ENCODE assay signal across 8 cellular contexts in the genomic region with DNA sequence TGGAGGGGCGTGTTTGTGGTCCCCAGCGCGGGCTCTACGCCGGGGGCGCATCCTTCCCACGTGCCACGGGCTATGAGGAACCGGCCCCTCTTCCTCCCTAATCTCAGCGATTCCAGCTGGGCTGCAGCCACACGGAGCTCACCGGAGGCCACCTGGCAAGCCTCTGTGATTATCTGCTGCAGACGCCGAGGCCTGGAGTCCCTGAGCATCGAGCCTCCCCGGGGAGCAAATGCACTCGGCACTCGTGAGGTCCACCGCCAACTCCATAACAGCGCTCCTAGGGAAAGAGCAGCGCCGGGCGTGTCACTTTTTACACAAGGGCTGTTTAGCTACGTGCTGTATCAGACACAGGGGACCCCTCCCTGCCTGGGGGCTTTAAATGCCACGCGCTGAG.
DNase-seq lines count a peak whose midpoint lies in the region; ATAC-seq and TF ChIP-seq lines count a peak whose summit lies in the region.

No MANE protein-coding gene starts in this region.

- no peaks in the 10 kb centered on the region for H3K9me3 Mint-ChIP-seq in effector memory CD8-positive, alpha-beta T cell
- peaks cover 3% of the 10 kb centered on the region for H3K9me3 Mint-ChIP-seq in progenitor cell of endocrine pancreas (ENCODE audit: low read depth)

- TF ChIP-seq CTCF in BE2C (IDR thresholded peaks at IDR 0.05; ENCODE audit: low read depth, low read length) (no peak), progenitor cell of endocrine pancreas (IDR thresholded peaks at IDR 0.05; ENCODE audit: unreplicated experiment) (no peak), GM10248 (IDR thresholded peaks at IDR 0.05; ENCODE audit: control extremely low read depth, extremely low read depth, low read depth, missing control alignments) (no peak)

- POLR2A ChIA-PET in GM10248 (lab: Yijun Ruan, JAX), result no interaction called here

- H3K36me3 Mint-ChIP-seq in effector memory CD8-positive, alpha-beta T cell (ENCODE audit: insufficient read depth), result no peaks in the 10 kb centered on the region
- peaks cover 6% of the 10 kb centered on the region for H3K36me3 Mint-ChIP-seq in progenitor cell of endocrine pancreas (ENCODE audit: insufficient read depth)

- H3K4me1 Mint-ChIP-seq in effector memory CD8-positive, alpha-beta T cell (ENCODE audit: low read depth in 2 of 2), result peaks cover 15 to 18% of the 10 kb centered on the region in 2 donors
- no peaks in the 10 kb centered on the region for H3K4me1 Mint-ChIP-seq in progenitor cell of endocrine pancreas (ENCODE audit: low read depth)

- CTCF ChIA-PET in GM10248 (lab: Yijun Ruan, JAX), result interaction anchor here (1.3 to 1.7 kb wide), 3 partner anchors 10 to 19 kb away, joined by 3 to 6 read pairs (median 4); no protein-coding TSS in a partner anchor

- H3K4me3 ChIP-seq in BE2C (ENCODE audit: low read depth, low read length), result peak overlapping the region; percentile 28

- DNase-seq in BE2C (peak; percentile 61), NCI-H524 (lab: John Stamatoyannopoulos, UW) (peak; percentile 61 to 86), progenitor cell of endocrine pancreas (ENCODE audit: low spot score, unreplicated experiment) (no peak), GM10248 (ENCODE audit: extremely low spot score) (no peak)
- DNase-seq in effector memory CD8-positive, alpha-beta T cell, result peak in 1 of 3 experiments; percentile 5

- peak; percentile 12 for ATAC-seq in GM19452 (IDR thresholded peaks at IDR 0.05; ENCODE audit: unreplicated experiment)
- peak; percentile 25 for ATAC-seq in effector memory CD8-positive, alpha-beta T cell (replicated peaks)
- no peak for ATAC-seq in HG02970 (IDR thresholded peaks at IDR 0.05; ENCODE audit: low FRiP score, unreplicated experiment)
- ATAC-seq in HG03039 (IDR thresholded peaks at IDR 0.05; ENCODE audit: unreplicated experiment), result no peak

- H3K36me3 ChIP-seq in BE2C, result no peaks in the 10 kb centered on the region

- H3K27ac Mint-ChIP-seq in effector memory CD8-positive, alpha-beta T cell, result peak overlapping the region; percentile 38 to 39
- H3K27ac Mint-ChIP-seq in progenitor cell of endocrine pancreas, result no peak overlapping the region

- H3K27me3 Mint-ChIP-seq in effector memory CD8-positive, alpha-beta T cell, result peaks cover 18% of the 10 kb centered on the region in 2 donors
- H3K27me3 Mint-ChIP-seq in progenitor cell of endocrine pancreas, result no peaks in the 10 kb centered on the region

- peak overlapping the region; percentile 84 to 85 for H3K4me3 Mint-ChIP-seq in effector memory CD8-positive, alpha-beta T cell
- no peak overlapping the region for H3K4me3 Mint-ChIP-seq in progenitor cell of endocrine pancreas (ENCODE audit: low read depth)

- H3K27me3 ChIP-seq in BE2C, result peaks cover 12% of the 10 kb centered on the region

- no peaks in the 10 kb centered on the region; the same call in 1 of the 2 replicates for H3K9me3 ChIP-seq in BE2C

- H3K4me1 ChIP-seq in BE2C, result no peaks in the 10 kb centered on the region

Comparison
In these comparisons a context has a peak if more than half of its experiments do, and no peak if none do; other contexts are left out.
1. DNase-seq: peak in BE2C (single experiment) and NCI-H524 (2 of 2); none in progenitor cell of endocrine pancreas (single experiment) and GM10248 (single experiment).
2. ATAC-seq: peak in GM19452 (single experiment) and effector memory CD8-positive, alpha-beta T cell (single experiment); none in HG02970 (single experiment) and HG03039 (single experiment).